Comparison of ENCODE assay signal across 17 cellular contexts in the genomic region with DNA sequence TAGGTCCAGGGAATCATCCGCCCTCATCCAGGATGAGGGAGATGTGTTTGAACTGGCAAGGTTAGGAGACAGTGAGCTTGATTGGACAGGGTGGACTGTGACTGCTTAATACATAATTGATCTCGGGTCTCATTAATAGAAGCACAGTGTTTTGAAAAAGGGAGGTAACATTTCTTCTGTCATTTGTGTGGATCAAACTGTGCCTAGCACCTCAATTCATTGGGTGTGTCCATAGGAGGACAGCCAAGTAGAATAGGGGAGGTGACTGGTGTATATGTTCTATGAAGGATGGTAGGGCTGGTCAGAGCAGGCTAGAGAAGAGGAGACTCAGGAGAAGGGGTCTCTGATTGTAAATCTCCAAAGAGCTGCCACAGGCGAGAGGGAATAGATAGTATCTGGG. TPM values are rescaled to one million over a fixed set of nuclear protein-coding genes. Genes with fewer than 3 reads are reported as not detected.
"Had no signal": no experiment of that assay in that cellular context is flagged by ENCODE, and none has a peak within 500 bp of the region (broad histone marks: within the 10 kb centered on the region; RNA-seq: fewer than 3 reads in every experiment).

No MANE protein-coding gene starts in this region.

- DNase-seq: dermis blood vessel endothelial cell; dorsolateral prefrontal cortex; effector CD4-positive, alpha-beta T cell; effector memory CD4-positive, alpha-beta T cell; foreskin keratinocyte; heart right ventricle; hippocampal formation; left cardiac atrium; left lung; left ventricle myocardium superior; lower lobe of right lung; mesenchymal stem cell; mucosa of descending colon; naive B cell had no signal

- H3K4me3 ChIP-seq: coronary artery, dorsolateral prefrontal cortex, esophagus muscularis mucosa, gastroesophageal sphincter, heart right ventricle, left lung, lower lobe of right lung, mucosa of descending colon had no signal

- H3K36me3 ChIP-seq: esophagus muscularis mucosa, gastroesophageal sphincter, heart right ventricle, left lung, lower lobe of right lung had no signal

- H3K9me3 ChIP-seq: esophagus muscularis mucosa, gastroesophageal sphincter, heart right ventricle, left lung, lower lobe of right lung, mucosa of descending colon had no signal

- H3K4me1 ChIP-seq: foreskin keratinocyte had no signal

- H3K27ac ChIP-seq: coronary artery, dorsolateral prefrontal cortex, esophagus muscularis mucosa, foreskin keratinocyte, gastroesophageal sphincter, heart right ventricle, left lung, lower lobe of right lung had no signal

- ATAC-seq: foreskin keratinocyte, gastroesophageal sphincter, heart right ventricle, left cardiac atrium, left lung, left ventricle myocardium superior, lower lobe of right lung, mucosa of descending colon had no signal

RNA-seq across cellular contexts. Expression of gene INSYN1, which starts 2.8 kb away (rescaled TPM):
- total RNA-seq: dermis blood vessel endothelial cell had no signal
